In genomic region chr9:87662808-87663528, GRCh38 we compare ENCODE assay signal across 8 cellular contexts.
DNase-seq lines count a peak whose midpoint lies in the region; ATAC-seq and TF ChIP-seq lines count a peak whose summit lies in the region.

No MANE protein-coding gene starts in this region.

- peaks cover 9% of the 10 kb centered on the region for H3K9me3 ChIP-seq in Karpas-422 (ENCODE audit: low read length)
- H3K9me3 ChIP-seq in liver (ENCODE audit: control insufficient read depth in 4 of 4, low read length in 3 of 4) = peaks cover 0 to 4% (median 2%) of the 10 kb centered on the region in 4 donors

- peaks cover 34% of the 10 kb centered on the region for H3K4me1 Mint-ChIP-seq in chondrocyte (ENCODE audit: low read depth)

- peak; percentile 93 to 98 for TF ChIP-seq RAD21 in liver (IDR thresholded peaks at IDR 0.05)

- no peaks in the 10 kb centered on the region for H3K9me2 ChIP-seq in Karpas-422 (replicated peaks; ENCODE audit: insufficient read depth, low read length)

- no peaks in the 10 kb centered on the region for H4K20me1 ChIP-seq in Karpas-422 (ENCODE audit: insufficient read depth, low read depth, low read length)

- no peak overlapping the region for H3K9ac ChIP-seq in Karpas-422 (ENCODE audit: low read length)
- no peak overlapping the region for H3K9ac ChIP-seq in liver (ENCODE audit: low read depth in 1 of 2, low read length in 2 of 2)

- peaks cover 35% of the 10 kb centered on the region for H3K36me3 Mint-ChIP-seq in chondrocyte (ENCODE audit: low read depth)

- no peaks in the 10 kb centered on the region for H3K79me2 ChIP-seq in Karpas-422 (ENCODE audit: low read length)

- H3K4me2 ChIP-seq in Karpas-422 (ENCODE audit: low read depth, low read length, poor library complexity, severe bottlenecking) = no peak overlapping the region

- H2AFZ ChIP-seq in Karpas-422 (ENCODE audit: low read length) = no peak overlapping the region

- H3K9me3 Mint-ChIP-seq in chondrocyte (ENCODE audit: low read depth) = peaks cover 2% of the 10 kb centered on the region

- no peaks in the 10 kb centered on the region for H3K4me1 ChIP-seq in Karpas-422 (ENCODE audit: low read length)
- peaks cover 0 to 2% (median 0%) of the 10 kb centered on the region in 4 donors for H3K4me1 ChIP-seq in liver (ENCODE audit: control insufficient read depth in 4 of 4, insufficient read depth in 4 of 4, low read length in 3 of 4)

- peak; percentile 93 for TF ChIP-seq CTCF in GM12872 (IDR thresholded peaks at IDR 0.05; ENCODE audit: insufficient read depth, low read depth, low read length)
- peak; percentile 92 for TF ChIP-seq CTCF in chondrocyte (IDR thresholded peaks at IDR 0.05)
- peak; percentile 76 for TF ChIP-seq CTCF in liver (IDR thresholded peaks at IDR 0.05; ENCODE audit: low read depth, low read length, missing input control)

- peak overlapping the region; percentile 84 for H3K27ac Mint-ChIP-seq in chondrocyte (ENCODE audit: unreplicated experiment)

- H3K4me3 ChIP-seq in Karpas-422 (ENCODE audit: low read length) (no peak overlapping the region), liver (ENCODE audit: low read depth in 1 of 3, low read length in 3 of 3) (no peak overlapping the region)

- H3K36me3 ChIP-seq in Karpas-422 (ENCODE audit: insufficient read depth, low read length) = no peaks in the 10 kb centered on the region
- H3K36me3 ChIP-seq in liver (ENCODE audit: control insufficient read depth in 4 of 4, insufficient read depth in 3 of 4, low read depth in 1 of 4, low read length in 3 of 4) = peaks cover 3 to 56% (median 37%) of the 10 kb centered on the region in 4 donors

- H3K27me3 Mint-ChIP-seq in chondrocyte (ENCODE audit: low read depth) = no peaks in the 10 kb centered on the region

- no peak for ATAC-seq in HG03469 (IDR thresholded peaks at IDR 0.05; ENCODE audit: unreplicated experiment)

- 75% methylated on average over 11 of the region's 11 CpGs for WGBS in liver

- peak; percentile 87 for DNase-seq in Karpas-422
- peak; percentile 69 for DNase-seq in T1000 (lab: John Stamatoyannopoulos, UW)
- DNase-seq in chondrocyte (ENCODE audit: low spot score) = no peak
- peak; percentile 38 to 65 (median 44) for DNase-seq in stimulated activated CD4-positive, alpha-beta T cell treated with anti-CD3 and anti-CD28 coated beads, TNF-alpha, amount 100 ng/mL, for 48 hours (ENCODE audit: low read depth in 3 of 3)
- DNase-seq in cerebellar nuclear complex (lab: John Stamatoyannopoulos, UW) = no peak

- H3K27me3 ChIP-seq in Karpas-422 (ENCODE audit: low read length) (no peaks in the 10 kb centered on the region), liver (ENCODE audit: control insufficient read depth in 4 of 4, insufficient read depth in 4 of 4, low read length in 3 of 4) (no peaks in the 10 kb centered on the region)

- H3K27ac ChIP-seq in Karpas-422 (ENCODE audit: low read length) (no peak overlapping the region), liver (ENCODE audit: low read depth in 1 of 2, low read length in 2 of 2) (no peak overlapping the region)

- no peak overlapping the region for H3K4me3 Mint-ChIP-seq in chondrocyte (ENCODE audit: unreplicated experiment)

TF ChIP-seq in liver, 16 proteins besides CTCF, POLR2A, EP300 and RAD21:
- TF ChIP-seq ZBTB33 (IDR thresholded peaks at IDR 0.05) (no peak), REST (IDR thresholded peaks at IDR 0.05) (no peak), FOXA2 (IDR thresholded peaks at IDR 0.05) (no peak), EGR1 (IDR thresholded peaks at IDR 0.05; ENCODE audit: low read depth in 2 of 2) (no peak), HNF4A (conservative IDR thresholded peaks at IDR 0.05) (no peak), ATF3 (IDR thresholded peaks at IDR 0.05) (no peak), MAX (IDR thresholded peaks at IDR 0.05) (no peak), SP1 (IDR thresholded peaks at IDR 0.05) (no peak), JUND (IDR thresholded peaks at IDR 0.05) (no peak), RXRA (IDR thresholded peaks at IDR 0.05) (no peak), TAF1 (conservative IDR thresholded peaks at IDR 0.05) (no peak), NR2F2 (IDR thresholded peaks at IDR 0.05) (no peak), FOXA1 (IDR thresholded peaks at IDR 0.05) (no peak), GABPA (IDR thresholded peaks at IDR 0.05 in 1 of 2, conservative IDR thresholded peaks at IDR 0.05 in 1 of 2) (no peak), YY1 (IDR thresholded peaks at IDR 0.05) (no peak), HNF4G (IDR thresholded peaks at IDR 0.05) (no peak)

Comparison
In these comparisons a context has a peak if more than half of its experiments do, and no peak if none do; other contexts are left out.
1. DNase-seq: peak in Karpas-422 (single experiment), T1000 (single experiment) and stimulated activated CD4-positive, alpha-beta T cell treated with anti-CD3 and anti-CD28 coated beads, TNF-alpha, amount 100 ng/mL, for 48 hours (3 of 3); none in chondrocyte (single experiment) and cerebellar nuclear complex (0 of 2).
2. Peak in every context shown above with its lines, with median percentiles within 50 percentile points of each other: CTCF ChIP-seq.